1 cellular context compared by ENCODE assay signal in the genomic region with DNA sequence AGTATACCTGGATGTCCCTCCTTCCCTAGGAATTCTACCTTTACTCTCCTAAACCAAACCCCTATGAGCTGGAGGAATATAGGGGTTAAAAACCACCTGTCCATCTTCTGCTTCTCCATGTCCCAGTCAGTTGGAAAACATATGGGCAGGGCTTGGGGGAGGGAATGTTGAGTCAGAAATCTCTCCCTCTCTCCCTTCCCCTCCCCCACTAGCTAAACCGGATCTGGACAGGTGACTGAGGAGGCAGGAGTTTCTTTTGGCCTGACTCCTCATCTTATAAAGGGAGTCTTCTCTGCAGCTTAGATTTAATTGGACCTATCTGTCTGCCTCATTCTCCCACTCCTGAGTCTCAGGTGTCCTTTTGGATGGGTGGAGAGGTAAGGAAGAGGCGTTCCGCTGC.
TF ChIP-seq lines count a peak whose summit lies in the region.

No MANE protein-coding gene starts in this region.

TF ChIP-seq in WTC11, 78 proteins besides CTCF, POLR2A, EP300 and RAD21 (continued from another document):
- TF ChIP-seq, protein P1, sequence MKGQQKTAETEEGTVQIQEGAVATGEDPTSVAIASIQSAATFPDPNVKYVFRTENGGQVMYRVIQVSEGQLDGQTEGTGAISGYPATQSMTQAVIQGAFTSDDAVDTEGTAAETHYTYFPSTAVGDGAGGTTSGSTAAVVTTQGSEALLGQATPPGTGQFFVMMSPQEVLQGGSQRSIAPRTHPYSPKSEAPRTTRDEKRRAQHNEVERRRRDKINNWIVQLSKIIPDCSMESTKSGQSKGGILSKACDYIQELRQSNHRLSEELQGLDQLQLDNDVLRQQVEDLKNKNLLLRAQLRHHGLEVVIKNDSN (CRISPR knock-in tag; IDR thresholded peaks at IDR 0.05), result no peak
TF ChIP-seq in WTC11: peak in this region for 0.
